Comparison of ENCODE assay signal across 2 cellular contexts in the genomic region with DNA sequence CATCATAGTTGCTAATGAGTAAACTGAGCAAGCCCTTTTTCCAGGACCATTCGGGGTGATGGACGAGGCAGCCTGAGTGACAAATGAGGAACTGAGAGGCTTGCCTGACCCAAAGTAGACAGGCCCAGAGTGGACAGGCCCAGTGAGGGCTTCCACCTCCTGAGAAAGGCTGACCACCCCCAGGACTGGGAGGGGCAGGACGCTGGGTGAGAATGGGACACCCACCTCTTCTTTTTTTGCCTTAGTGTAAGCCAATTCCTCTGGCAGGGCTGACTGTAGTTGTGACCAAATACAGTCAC.
TF ChIP-seq lines count a peak whose summit lies in the region.

No MANE protein-coding gene starts in this region.

TF ChIP-seq in IMR-90, 13 proteins besides CTCF, POLR2A, EP300 and RAD21:
- TF ChIP-seq FOS (IDR thresholded peaks at IDR 0.05; ENCODE audit: low read depth, low read length) (no peak), CEBPB (IDR thresholded peaks at IDR 0.05; ENCODE audit: low read depth, low read length) (no peak), BHLHE40 (IDR thresholded peaks at IDR 0.05; ENCODE audit: low read depth, low read length) (no peak), MXI1 (IDR thresholded peaks at IDR 0.05; ENCODE audit: borderline replicate concordance, low read depth, low read length) (no peak), SMC3 (IDR thresholded peaks at IDR 0.05; ENCODE audit: low read depth, low read length) (no peak), MAZ (IDR thresholded peaks at IDR 0.05; ENCODE audit: borderline replicate concordance, low read depth, low read length) (no peak), RCOR1 (IDR thresholded peaks at IDR 0.05; ENCODE audit: insufficient replicate concordance, low read length) (no peak), MAFK (IDR thresholded peaks at IDR 0.05; ENCODE audit: low read depth, low read length) (no peak), CHD1 (IDR thresholded peaks at IDR 0.05; ENCODE audit: low read depth, low read length) (no peak), ELK1 (IDR thresholded peaks at IDR 0.05; ENCODE audit: borderline replicate concordance, low read depth, low read length) (no peak)
- TF ChIP-seq, protein P1, sequence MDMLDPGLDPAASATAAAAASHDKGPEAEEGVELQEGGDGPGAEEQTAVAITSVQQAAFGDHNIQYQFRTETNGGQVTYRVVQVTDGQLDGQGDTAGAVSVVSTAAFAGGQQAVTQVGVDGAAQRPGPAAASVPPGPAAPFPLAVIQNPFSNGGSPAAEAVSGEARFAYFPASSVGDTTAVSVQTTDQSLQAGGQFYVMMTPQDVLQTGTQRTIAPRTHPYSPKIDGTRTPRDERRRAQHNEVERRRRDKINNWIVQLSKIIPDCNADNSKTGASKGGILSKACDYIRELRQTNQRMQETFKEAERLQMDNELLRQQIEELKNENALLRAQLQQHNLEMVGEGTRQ (IDR thresholded peaks at IDR 0.05; ENCODE audit: low read depth, low read length) = no peak

TF ChIP-seq in K562, 482 proteins besides CTCF, POLR2A, EP300 and RAD21:
- TF ChIP-seq MAX (CRISPR knock-in tag; IDR thresholded peaks at IDR 0.05) (no peak), SPI1 (IDR thresholded peaks at IDR 0.05; ENCODE audit: borderline replicate concordance, low read depth, low read length) (peak; percentile 65; the same call in 1 of the 2 replicates), ZNF184 (CRISPR knock-in tag; IDR thresholded peaks at IDR 0.05) (no peak)
